In genomic region chr19:7874080-7874856, GRCh38 we compare ENCODE assay signal across 8 cellular contexts. TPM values are rescaled to one million over a fixed set of nuclear protein-coding genes. Genes with fewer than 3 reads are reported as not detected.
DNase-seq lines count a peak whose midpoint lies in the region; ATAC-seq and TF ChIP-seq lines count a peak whose summit lies in the region.

Gene PRR36 (minus strand): TSS chr19:7874390. CDS start chr19:7873689, 701 bp downstream.

- H3K27me3 ChIP-seq in OCI-LY1 (ENCODE audit: insufficient read depth, low read length): no peaks in the 10 kb centered on the region
- H3K27me3 ChIP-seq in effector memory CD4-positive, alpha-beta T cell (replicated peaks; ENCODE audit: control insufficient read depth, insufficient read depth, low read length, poor library complexity, severe bottlenecking): peaks cover 19% of the 10 kb centered on the region
- no peaks in the 10 kb centered on the region for H3K27me3 ChIP-seq in neuronal stem cell (ENCODE audit: control insufficient read depth in 3 of 3, insufficient read depth in 3 of 3, low read depth in 1 of 3, low read length in 3 of 3)

- H2BK15ac ChIP-seq in neuronal stem cell (ENCODE audit: low read length): peak within 1 kb of the TSS; percentile 95

- no peak within 1 kb of the TSS for H2AFZ ChIP-seq in OCI-LY1 (ENCODE audit: low read length)
- peak within 1 kb of the TSS; percentile 85 for H2AFZ ChIP-seq in neuronal stem cell (ENCODE audit: low read length)

- H2BK120ac ChIP-seq in neuronal stem cell (ENCODE audit: low read depth, low read length): no peak within 1 kb of the TSS

- H3K4ac ChIP-seq in neuronal stem cell (ENCODE audit: low read length): peak within 1 kb of the TSS; percentile 78

- H3K9me3 ChIP-seq in OCI-LY1 (ENCODE audit: low read length): no peaks in the 10 kb centered on the region
- no peaks in the 10 kb centered on the region for H3K9me3 ChIP-seq in effector memory CD4-positive, alpha-beta T cell (ENCODE audit: control insufficient read depth, low read length)
- no peaks in the 10 kb centered on the region for H3K9me3 ChIP-seq in neuronal stem cell (replicated peaks in 1 of 2; ENCODE audit: control insufficient read depth in 2 of 2, insufficient read depth in 1 of 2, low read depth in 1 of 2, low read length in 2 of 2)

- CTCF ChIA-PET in HEK293T (lab: Yijun Ruan, JAX): no interaction called here

- no peaks in the 10 kb centered on the region for H3K9me2 ChIP-seq in OCI-LY1 (ENCODE audit: low read depth, low read length)

- peaks cover 3% of the 10 kb centered on the region for H3K79me1 ChIP-seq in neuronal stem cell (ENCODE audit: low read depth, low read length)

- H3K4me3 ChIP-seq in OCI-LY1 (ENCODE audit: low read depth, low read length, poor library complexity, severe bottlenecking): peak within 1 kb of the TSS; percentile 31
- peak within 1 kb of the TSS; percentile 35 for H3K4me3 ChIP-seq in effector memory CD4-positive, alpha-beta T cell (ENCODE audit: insufficient read depth, low read depth, low read length, poor library complexity, severe bottlenecking)
- H3K4me3 ChIP-seq in neuronal stem cell (ENCODE audit: low read length in 2 of 2): peak within 1 kb of the TSS; percentile 81 to 86

- H4K20me1 ChIP-seq in OCI-LY1 (ENCODE audit: insufficient read depth, low read length): no peaks in the 10 kb centered on the region

- peak within 1 kb of the TSS; percentile 99 for H2AK5ac ChIP-seq in neuronal stem cell (ENCODE audit: low read depth, low read length)

- peak within 1 kb of the TSS; percentile 85 for H4K91ac ChIP-seq in neuronal stem cell (ENCODE audit: low read depth, low read length, poor library complexity)

- ATAC-seq in HG03354 (IDR thresholded peaks at IDR 0.05; ENCODE audit: poor library complexity, severe bottlenecking, unreplicated experiment): no peak

- H3K4me2 ChIP-seq in OCI-LY1 (ENCODE audit: low read length): peak within 1 kb of the TSS; percentile 38; the same call in 1 of the 2 replicates
- peak within 1 kb of the TSS; percentile 81 for H3K4me2 ChIP-seq in neuronal stem cell (ENCODE audit: insufficient read depth, low read length, poor library complexity, severe bottlenecking)

- H2BK5ac ChIP-seq in neuronal stem cell (ENCODE audit: low read length): peak within 1 kb of the TSS; percentile 97

- peak within 1 kb of the TSS; percentile 97 for H3K14ac ChIP-seq in neuronal stem cell (ENCODE audit: low read length)

- H3K9ac ChIP-seq in OCI-LY1 (ENCODE audit: low read length) (no peak within 1 kb of the TSS), neuronal stem cell (ENCODE audit: low read depth, low read length, poor library complexity) (peak within 1 kb of the TSS; percentile 86)

- no peak within 1 kb of the TSS for H3K27ac ChIP-seq in OCI-LY1 (ENCODE audit: low read depth, low read length, poor library complexity, severe bottlenecking)
- no peak within 1 kb of the TSS for H3K27ac ChIP-seq in effector memory CD4-positive, alpha-beta T cell (ENCODE audit: insufficient read depth, low read length, poor library complexity, severe bottlenecking)
- no peak within 1 kb of the TSS for H3K27ac ChIP-seq in neuronal stem cell (replicated peaks; ENCODE audit: low read length)

- no peaks in the 10 kb centered on the region for H3K36me3 ChIP-seq in OCI-LY1 (ENCODE audit: insufficient read depth, low read length)
- no peaks in the 10 kb centered on the region for H3K36me3 ChIP-seq in effector memory CD4-positive, alpha-beta T cell (ENCODE audit: control insufficient read depth, insufficient read depth, low read length)
- peaks cover 0 to 6% of the 10 kb centered on the region in 2 donors for H3K36me3 ChIP-seq in neuronal stem cell (replicated peaks in 1 of 2; ENCODE audit: control insufficient read depth in 2 of 2, insufficient read depth in 2 of 2, low read length in 2 of 2)

- peak within 1 kb of the TSS; percentile 86 for H2BK12ac ChIP-seq in neuronal stem cell (ENCODE audit: low read length)

- POLR2A ChIA-PET in HEK293T (lab: Yijun Ruan, JAX): interaction anchor here (0.9 to 1.4 kb wide), 3 partner anchors 14 to 29 kb away, joined by 3 to 6 read pairs (median 5); partner anchors contain the start of genes LRRC8E and MAP2K7

- peaks cover 5% of the 10 kb centered on the region for H3K4me1 ChIP-seq in OCI-LY1 (ENCODE audit: insufficient read depth, low read length, severe bottlenecking)
- peaks cover 39% of the 10 kb centered on the region for H3K4me1 ChIP-seq in effector memory CD4-positive, alpha-beta T cell (ENCODE audit: control insufficient read depth, insufficient read depth, low read length, poor library complexity, severe bottlenecking)
- peaks cover 27 to 28% of the 10 kb centered on the region in 2 donors for H3K4me1 ChIP-seq in neuronal stem cell (ENCODE audit: control insufficient read depth in 2 of 2, insufficient read depth in 1 of 2, low read depth in 1 of 2, low read length in 2 of 2)

- H3K18ac ChIP-seq in neuronal stem cell (ENCODE audit: low read length): peak within 1 kb of the TSS; percentile 95

- in situ Hi-C loops in GM13977 (cut with MboI; ENCODE audit: low pct_unique_long_range_greater_than_20kb, low sequenced_read_pairs, unreplicated experiment): no loop called here

- H3K79me2 ChIP-seq in OCI-LY1 (ENCODE audit: insufficient read depth, low read length): no peaks in the 10 kb centered on the region

- no peak for TF ChIP-seq CTCF in OCI-LY1 (IDR thresholded peaks at IDR 0.05; ENCODE audit: low read length)
- TF ChIP-seq CTCF in GM13977 (IDR thresholded peaks at IDR 0.05; ENCODE audit: extremely low read depth, insufficient read depth, missing control alignments): no peak

- H4K8ac ChIP-seq in neuronal stem cell (ENCODE audit: low read depth, low read length): no peak within 1 kb of the TSS

- H3F3A ChIP-seq in OCI-LY1 (ENCODE audit: insufficient read depth, low read length): 0 out of 2 replicates have a peak, but pooled peaks cover 3% of the 10 kb centered on the region

- DNase-seq in AG08395 (ENCODE audit: low spot score): peak; percentile 38
- DNase-seq in HEK293T (ENCODE audit: extremely low spot score): peak; percentile 61
- DNase-seq in effector memory CD4-positive, alpha-beta T cell: no peak
- DNase-seq in neuronal stem cell (ENCODE audit: low spot score): peak; percentile 79
- no peak for DNase-seq in Kasumi-1 (lab: John Stamatoyannopoulos, UW)
- no peak for DNase-seq in GM13977 (ENCODE audit: low spot score)

- no CpG with 5 or more reads among the region's 84 CpGs for WGBS in neuronal stem cell (ENCODE audit: extremely low coverage in 2 of 2, insufficient read length in 2 of 2, insufficient replicate concordance in 1 of 2), 2 donors

- H3K23ac ChIP-seq in neuronal stem cell (ENCODE audit: low read depth, low read length, poor library complexity): peak within 1 kb of the TSS; percentile 91

TF ChIP-seq in HEK293T, 16 proteins besides CTCF, POLR2A, EP300 and RAD21:
- TF ChIP-seq TARDBP (IDR thresholded peaks at IDR 0.05): no peak
- TF ChIP-seq CTBP1 (IDR thresholded peaks at IDR 0.05; ENCODE audit: borderline replicate concordance): no peak
- TF ChIP-seq SUZ12 (IDR thresholded peaks at IDR 0.05): no peak
- TF ChIP-seq BHLHE40 (IDR thresholded peaks at IDR 0.05; ENCODE audit: borderline replicate concordance): no peak
- TF ChIP-seq HDGF (IDR thresholded peaks at IDR 0.05; ENCODE audit: borderline replicate concordance): no peak

RNA-seq across cellular contexts. Expression of gene PRR36, which starts in this region (rescaled TPM):
- 21.9 TPM for polyA plus RNA-seq in neuronal stem cell (2013, experiment 1 of 2)
- 22.3 TPM for polyA plus RNA-seq in neuronal stem cell (2013, experiment 2 of 2)

Comparison
In these comparisons a context has a peak if more than half of its experiments do, and no peak if none do; other contexts are left out.
1. DNase-seq: peak in AG08395 (single experiment), HEK293T (single experiment) and neuronal stem cell (single experiment); none in effector memory CD4-positive, alpha-beta T cell (0 of 3), Kasumi-1 (0 of 2) and GM13977 (single experiment).
2. H3K4me3 ChIP-seq: peak in every context shown above with its lines; median percentile 84 in neuronal stem cell; 35 in effector memory CD4-positive, alpha-beta T cell; 31 in OCI-LY1.